Comparison of ENCODE assay signal across 10 cellular contexts in the genomic region with DNA sequence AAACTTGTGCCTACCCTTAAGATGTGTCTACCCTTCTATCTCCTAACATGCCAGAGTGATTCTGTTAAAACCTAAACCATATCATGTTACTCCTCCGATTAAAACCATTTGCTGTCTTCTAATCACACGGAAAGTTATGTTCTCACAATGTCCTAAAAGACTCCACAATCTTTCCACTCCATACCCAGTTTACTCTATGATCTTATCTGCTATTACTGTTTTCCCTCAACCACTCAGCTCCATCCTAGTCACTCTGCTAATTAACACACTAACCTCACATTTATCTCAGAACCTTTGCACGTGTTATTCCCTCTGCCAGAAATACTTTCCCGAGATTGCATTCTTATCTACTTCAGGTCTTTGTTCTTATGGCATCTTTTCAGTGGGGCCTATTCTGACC.
"Had no signal": no experiment of that assay in that cellular context is flagged by ENCODE, and none has a peak within 500 bp of the region (broad histone marks: within the 10 kb centered on the region; RNA-seq: fewer than 3 reads in every experiment).

No MANE protein-coding gene starts in this region.

- H3K27ac Mint-ChIP-seq: GM23338, H9, HFFc6, IgD-negative memory B cell had no signal

- H3K9me3 Mint-ChIP-seq: GM23338, HFFc6, IgD-negative memory B cell had no signal

- H3K36me3 Mint-ChIP-seq: IgD-negative memory B cell had no signal

- FAIRE-seq: H1, H54, HepG2 had no signal

- H3K4me3 ChIP-seq: GM23338 had no signal

- H3K4me2 ChIP-seq: GM23338 had no signal

- H3K4me1 Mint-ChIP-seq: IgD-negative memory B cell had no signal

- H2AFZ ChIP-seq: GM23338 had no signal

- DNase-seq: H9, HCEC 1CT, HFFc6, KG1 had no signal

- H3K27ac ChIP-seq: HL-60 had no signal

- ATAC-seq: GM23338, HepG2 had no signal

- H3K4me3 Mint-ChIP-seq: GM23338, H9, HFFc6, IgD-negative memory B cell had no signal
